ENCODE assay signal across 1 cellular context in the genomic region with DNA sequence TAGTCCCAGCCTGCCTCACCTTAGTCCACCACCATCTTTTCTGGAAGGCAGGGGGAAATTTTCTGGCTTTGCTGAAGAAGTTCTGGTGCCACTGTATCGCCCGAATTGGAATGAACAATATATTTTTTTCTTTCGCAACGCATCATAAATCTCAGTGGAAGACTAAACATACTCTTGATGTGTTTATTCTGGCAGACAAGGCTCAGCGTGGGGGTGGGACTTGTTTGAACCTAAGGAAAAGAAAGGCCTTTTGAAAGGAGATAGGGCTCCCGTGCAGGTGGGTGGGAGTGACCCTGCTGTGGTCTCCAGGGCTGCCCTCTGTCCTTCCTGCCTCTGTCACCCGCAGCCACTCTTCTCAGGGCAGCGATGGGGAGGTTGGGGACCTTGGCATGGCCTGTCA.
TF ChIP-seq lines count a peak whose summit lies in the region.

No MANE protein-coding gene starts in this region.

TF ChIP-seq in IMR-90, 13 proteins besides CTCF, POLR2A, EP300 and RAD21:
- TF ChIP-seq CEBPB (IDR thresholded peaks at IDR 0.05; ENCODE audit: low read depth, low read length) (peak; percentile 92), MXI1 (IDR thresholded peaks at IDR 0.05; ENCODE audit: borderline replicate concordance, low read depth, low read length) (no peak), RCOR1 (IDR thresholded peaks at IDR 0.05; ENCODE audit: insufficient replicate concordance, low read length) (no peak), BHLHE40 (IDR thresholded peaks at IDR 0.05; ENCODE audit: low read depth, low read length) (peak; percentile 81), SMC3 (IDR thresholded peaks at IDR 0.05; ENCODE audit: low read depth, low read length) (0 out of 2 replicates have a peak, but pooled peaks have one; percentile 4), RFX5 (IDR thresholded peaks at IDR 0.05; ENCODE audit: low read depth, low read length) (no peak), FOS (IDR thresholded peaks at IDR 0.05; ENCODE audit: low read depth, low read length) (no peak; the same call in 1 of the 2 replicates), MAZ (IDR thresholded peaks at IDR 0.05; ENCODE audit: borderline replicate concordance, low read depth, low read length) (no peak)
- TF ChIP-seq, protein P1, sequence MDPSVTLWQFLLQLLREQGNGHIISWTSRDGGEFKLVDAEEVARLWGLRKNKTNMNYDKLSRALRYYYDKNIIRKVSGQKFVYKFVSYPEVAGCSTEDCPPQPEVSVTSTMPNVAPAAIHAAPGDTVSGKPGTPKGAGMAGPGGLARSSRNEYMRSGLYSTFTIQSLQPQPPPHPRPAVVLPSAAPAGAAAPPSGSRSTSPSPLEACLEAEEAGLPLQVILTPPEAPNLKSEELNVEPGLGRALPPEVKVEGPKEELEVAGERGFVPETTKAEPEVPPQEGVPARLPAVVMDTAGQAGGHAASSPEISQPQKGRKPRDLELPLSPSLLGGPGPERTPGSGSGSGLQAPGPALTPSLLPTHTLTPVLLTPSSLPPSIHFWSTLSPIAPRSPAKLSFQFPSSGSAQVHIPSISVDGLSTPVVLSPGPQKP (IDR thresholded peaks at IDR 0.05; ENCODE audit: borderline replicate concordance, low read depth, low read length): no peak
TF ChIP-seq in IMR-90: peak in this region for 3.
